8 cellular contexts compared by ENCODE assay signal in genomic region chr19:48190288-48191284, GRCh38.
DNase-seq lines count a peak whose midpoint lies in the region; ATAC-seq lines count a peak whose summit lies in the region.

No MANE protein-coding gene starts in this region.

- DNase-seq in EH (ENCODE audit: low read depth), result peak; percentile 9
- peak; percentile 97 for DNase-seq in NCI-H2171 (lab: John Stamatoyannopoulos, UW)
- DNase-seq in activated CD8-positive, alpha-beta memory T cell treated with anti-CD3 and anti-CD28 coated beads, Interleukin-2, amount 50 U/mL, for 4 hours, result peak; percentile 67
- DNase-seq in fibroblast of peridontal ligament (ENCODE audit: extremely low read depth), result peak; percentile 84
- DNase-seq in stimulated activated CD4-positive, alpha-beta T cell treated with anti-CD3 and anti-CD28 coated beads, Interleukin-2, amount 100 ng/mL, for 4 hours (ENCODE audit: low read depth), result peak; percentile 29
- no peak for DNase-seq in NCI-H510A treated with DMSO at 0.1 percent for 48 hours (lab: John Stamatoyannopoulos, UW)

- ATAC-seq in GM21529 (IDR thresholded peaks at IDR 0.05; ENCODE audit: unreplicated experiment) (no peak), HG02840 (IDR thresholded peaks at IDR 0.05; ENCODE audit: low FRiP score, unreplicated experiment) (no peak)
